ENCODE assay signal across 8 cellular contexts in genomic region chr15:39582286-39582976, GRCh38. TPM values are rescaled to one million over a fixed set of nuclear protein-coding genes. Genes with fewer than 3 reads are reported as not detected.
DNase-seq lines count a peak whose midpoint lies in the region; ATAC-seq and TF ChIP-seq lines count a peak whose summit lies in the region.

No MANE protein-coding gene starts in this region.

- peaks cover 64% of the 10 kb centered on the region for H3K79me2 ChIP-seq in mammary epithelial cell (ENCODE audit: insufficient read depth, low read length)

- no peaks in the 10 kb centered on the region for H3K9me3 ChIP-seq in mammary epithelial cell (replicated peaks; ENCODE audit: insufficient read depth, low read length)

- CTCF ChIA-PET in mammary epithelial cell (lab: Charles Lee; ENCODE audit: low non-redundant PET), result interaction anchor here (1.3 kb wide), 1 partner anchor 175 kb away, joined by 7 read pairs; no protein-coding TSS in a partner anchor

- no peak overlapping the region for H3K27ac Mint-ChIP-seq in immature natural killer cell

- peak overlapping the region; percentile 81 for H3K4me3 ChIP-seq in HFF-Myc (replicated peaks; ENCODE audit: low read depth, low read length)
- peak overlapping the region; percentile 51 to 67 (median 62) for H3K4me3 ChIP-seq in mammary epithelial cell (replicated peaks in 1 of 3; ENCODE audit: insufficient read depth in 1 of 3, low read depth in 2 of 3, low read length in 3 of 3)
- H3K4me3 ChIP-seq in skeletal muscle cell (ENCODE audit: low read depth, low read length), result peak overlapping the region; percentile 84

- peaks cover 34% of the 10 kb centered on the region for H4K20me1 ChIP-seq in mammary epithelial cell (ENCODE audit: insufficient read depth, low read length)

- peak overlapping the region; percentile 77 to 86 (median 82) for H3K4me3 Mint-ChIP-seq in immature natural killer cell

- WGBS in mammary epithelial cell (ENCODE audit: low coverage, missing lambda C conversion rate), result 0% methylated on average over 12 of the region's 20 CpGs

- in situ Hi-C loops in mammary epithelial cell (cut with MboI; ENCODE audit: low sequenced_read_pairs in 2 of 2), result loop anchor here (5.0 to 25.0 kb wide), 5 partner anchors 172 to 875 kb away; no protein-coding TSS in a partner anchor

- DNase-seq in HFF-Myc (ENCODE audit: extremely low read depth, low read depth) (peak; percentile 22), mammary epithelial cell (peak; percentile 74), immature natural killer cell (no peak), skeletal muscle cell (ENCODE audit: low read depth) (no peak), NCI-H226 (no peak), OCI-M2 (lab: John Stamatoyannopoulos, UW; ENCODE audit: unreplicated experiment) (no peak)
- no peak for DNase-seq in central memory CD4-positive, alpha-beta T cell

- H3K27me3 Mint-ChIP-seq in immature natural killer cell (ENCODE audit: low read depth in 3 of 3), result peaks cover 0 to 5% (median 5%) of the 10 kb centered on the region in 3 donors

- H3K27me3 ChIP-seq in mammary epithelial cell (ENCODE audit: insufficient read depth, low read length), result no peaks in the 10 kb centered on the region

- H2AFZ ChIP-seq in mammary epithelial cell (ENCODE audit: low read depth, low read length), result no peak overlapping the region

- peak overlapping the region; percentile 95 for H3K4me2 ChIP-seq in mammary epithelial cell (ENCODE audit: insufficient read depth, low read depth, low read length)

- H3K4me1 Mint-ChIP-seq in immature natural killer cell, result peaks cover 36 to 74% of the 10 kb centered on the region in 2 donors

- TF ChIP-seq CTCF in HFF-Myc (IDR thresholded peaks at IDR 0.05; ENCODE audit: low read depth, low read length, missing control alignments) (no peak), mammary epithelial cell (conservative IDR thresholded peaks at IDR 0.05 in 1 of 2, IDR thresholded peaks at IDR 0.05 in 1 of 2; ENCODE audit: extremely low read depth in 1 of 2, insufficient read depth in 1 of 2, low read depth in 1 of 2, low read length in 2 of 2) (no peak)

- H3K9ac ChIP-seq in mammary epithelial cell (ENCODE audit: insufficient read depth, low read length), result peak overlapping the region; percentile 89

- peaks cover 40% of the 10 kb centered on the region for H3K4me1 ChIP-seq in mammary epithelial cell (ENCODE audit: insufficient read depth, low read length)

- no peaks in the 10 kb centered on the region for H3K9me3 Mint-ChIP-seq in immature natural killer cell

- no peak for ATAC-seq in GM19328 (IDR thresholded peaks at IDR 0.05; ENCODE audit: unreplicated experiment)

- peak overlapping the region; percentile 68 for H3K27ac ChIP-seq in mammary epithelial cell (ENCODE audit: insufficient read depth, low read depth, low read length)

- no TSS peak for BruUV-seq in mammary epithelial cell (replicated peaks; lab: Mats Ljungman, UMichigan)

- peaks cover 0 to 9% (median 4%) of the 10 kb centered on the region in 3 donors for H3K36me3 Mint-ChIP-seq in immature natural killer cell

- intact Hi-C loops in mammary epithelial cell (cut with micrococcal nuclease), result loop anchor here (2.0 to 5.0 kb wide), 4 partner anchors 104 to 585 kb away; no protein-coding TSS in a partner anchor

- dilution Hi-C loops in mammary epithelial cell (cut with HindIII; ENCODE audit: low sequenced_read_pairs), result no loop called here

- H3K36me3 ChIP-seq in mammary epithelial cell (ENCODE audit: insufficient read depth, low read length), result peaks cover 50% of the 10 kb centered on the region

RNA-seq across cellular contexts. Expression of gene THBS1, which starts 1.6 kb away (rescaled TPM):
- total RNA-seq in mammary epithelial cell, result over 10,000 TPM in 1 of 2 donors, 1,000 to 10,000 TPM in 1; 3,517 to 11,760 TPM
- 909 TPM for polyA plus RNA-seq in mammary epithelial cell
- polyA minus RNA-seq in mammary epithelial cell, result 7,367 TPM
- polyA plus RNA-seq in immature natural killer cell, result 10 to 100 TPM in 1 of 3 donors, 1 to 10 TPM in 2; 2.2 to 11.4 (median 9.2) TPM

Comparison
In these comparisons a context has a peak if more than half of its experiments do, and no peak if none do; other contexts are left out.
1. DNase-seq: peak in HFF-Myc (single experiment) and mammary epithelial cell (single experiment); none in immature natural killer cell (0 of 3), skeletal muscle cell (single experiment), NCI-H226 (single experiment), OCI-M2 (single experiment) and central memory CD4-positive, alpha-beta T cell (single experiment).
2. RNA of gene THBS1, which starts 1.6 kb away (polyA plus RNA-seq): 909 TPM in mammary epithelial cell (single experiment); 2.2 to 11.4 TPM in immature natural killer cell; every median in the first group is over 10 times any median in the second.
3. Peak in every context shown above with its lines, with median percentiles within 50 percentile points of each other: H3K4me3 ChIP-seq.